Comparison of ENCODE assay signal across 11 cellular contexts in genomic region chr15:85587707-85588441, GRCh38.
DNase-seq lines count a peak whose midpoint lies in the region; ATAC-seq, FAIRE-seq and TF ChIP-seq lines count a peak whose summit lies in the region.
"Had no signal": no experiment of that assay in that cellular context is flagged by ENCODE, and none has a peak within 500 bp of the region (broad histone marks: within the 10 kb centered on the region; RNA-seq: fewer than 3 reads in every experiment).

No MANE protein-coding gene starts in this region.

- TF ChIP-seq CTCF in A549 (IDR thresholded peaks at IDR 0.05), result no peak
- no peak for TF ChIP-seq CTCF in endodermal cell (conservative IDR thresholded peaks at IDR 0.05)

- peaks cover 98% of the 10 kb centered on the region for H3K4me1 ChIP-seq in A549
- H3K4me1 ChIP-seq in endodermal cell (ENCODE audit: control insufficient read depth, insufficient read depth, low read length), result no peaks in the 10 kb centered on the region

- ATAC-seq in A549 (peak; percentile 61 to 71), HG03342 (IDR thresholded peaks at IDR 0.05; ENCODE audit: unreplicated experiment) (no peak)
- ATAC-seq: activated naive CD4-positive, alpha-beta T cell treated with anti-CD3 and anti-CD28 coated beads, Interleukin-2, amount 50 U/mL, for 72 hours had no signal

- H3K36me3 ChIP-seq in endodermal cell (ENCODE audit: control insufficient read depth, insufficient read depth, low read length), result peaks cover 88% of the 10 kb centered on the region

- no peaks in the 10 kb centered on the region for H3K27me3 ChIP-seq in endodermal cell (ENCODE audit: control insufficient read depth, insufficient read depth, low read length, poor library complexity, severe bottlenecking)
- H3K27me3 ChIP-seq: BLaER1 had no signal

- H3K4me2 ChIP-seq in A549, result peak overlapping the region; percentile 96
- H3K4me2 ChIP-seq: BLaER1 had no signal

- no peaks in the 10 kb centered on the region for H3K27me3 Mint-ChIP-seq in endodermal cell (ENCODE audit: insufficient read depth)

- no peak for TF ChIP-seq POLR2A in A549 (IDR thresholded peaks at IDR 0.05; ENCODE audit: low read length)

- WGBS in A549 (ENCODE audit: missing lambda C conversion rate), result 64% methylated on average over 10 of the region's 10 CpGs
- 89 to 96% methylated on average over 5 to 10 of the region's 10 CpGs for WGBS in endodermal cell (ENCODE audit: insufficient coverage in 1 of 2, insufficient read length in 1 of 2), 2 experiments

- CTCF ChIA-PET in A549 (lab: Yijun Ruan, JAX), result interaction anchor here (1.0 kb wide), 1 partner anchor 12 kb away, joined by 3 read pairs; no protein-coding TSS in a partner anchor

- H3K4me3 ChIP-seq in A549 (no peak overlapping the region), endodermal cell (ENCODE audit: low read length) (no peak overlapping the region)
- H3K4me3 ChIP-seq: BLaER1 had no signal

- POLR2A ChIA-PET in A549 (lab: Yijun Ruan, JAX), result interaction anchor here (0.6 kb wide), 1 partner anchor 69 kb away, joined by 3 read pairs; no protein-coding TSS in a partner anchor

- peak overlapping the region; percentile 32 for H3K27ac Mint-ChIP-seq in endodermal cell
- H3K27ac Mint-ChIP-seq: activated naive CD4-positive, alpha-beta T cell treated with anti-CD3 and anti-CD28 coated beads, Interleukin-2, amount 50 U/mL, for 72 hours had no signal

- H3K9ac ChIP-seq in endodermal cell (ENCODE audit: extremely low read depth, low read length, poor library complexity, severe bottlenecking), result no peak overlapping the region
- H3K9ac ChIP-seq: BLaER1 had no signal

- H3K9me3 Mint-ChIP-seq in endodermal cell, result no peaks in the 10 kb centered on the region
- H3K9me3 Mint-ChIP-seq: activated naive CD4-positive, alpha-beta T cell treated with anti-CD3 and anti-CD28 coated beads, Interleukin-2, amount 50 U/mL, for 72 hours had no signal

- peaks cover 31% of the 10 kb centered on the region for H3K36me3 Mint-ChIP-seq in endodermal cell (ENCODE audit: low read depth)

- peak overlapping the region; percentile 81 to 82 for H3K27ac ChIP-seq in A549
- H3K27ac ChIP-seq in endodermal cell (ENCODE audit: low read depth, low read length), result no peak overlapping the region
- H3K27ac ChIP-seq: BLaER1 had no signal

- DNase-seq in A549 (ENCODE audit: low read depth in 1 of 2, low spot score in 1 of 2), result peak in 1 of 2 experiments; percentile 58
- peak; percentile 78 for DNase-seq in LoVo (ENCODE audit: low spot score)
- DNase-seq in endodermal cell, result no peak
- DNase-seq in myocyte (ENCODE audit: low read depth), result peak; percentile 33
- no peak for DNase-seq in activated CD8-positive, alpha-beta memory T cell treated with anti-CD3 and anti-CD28 coated beads, Interleukin-2, amount 50 U/mL, for 4 hours
- DNase-seq in activated gamma-delta T cell (lab: John Stamatoyannopoulos, UW), result no peak
- DNase-seq in nucleus accumbens (lab: John Stamatoyannopoulos, UW), result no peak
- DNase-seq: NCI-H345 had no signal

- TF ChIP-seq EP300 in A549 (IDR thresholded peaks at IDR 0.05), result no peak

- peak; percentile 91 for FAIRE-seq in A549 (lab: Jason Lieb, UNC)

- no peak overlapping the region for H3K4me3 Mint-ChIP-seq in endodermal cell

- peaks cover 16% of the 10 kb centered on the region for H3K4me1 Mint-ChIP-seq in endodermal cell

- H3K9me3 ChIP-seq in A549 (no peaks in the 10 kb centered on the region), endodermal cell (ENCODE audit: control insufficient read depth, low read length) (no peaks in the 10 kb centered on the region)
- H3K9me3 ChIP-seq: BLaER1 had no signal

- TF ChIP-seq RAD21 in A549 (conservative IDR thresholded peaks at IDR 0.05 in 1 of 2, IDR thresholded peaks at IDR 0.05 in 1 of 2), result no peak

TF ChIP-seq in A549, 52 proteins besides CTCF, POLR2A, EP300 and RAD21:
- TF ChIP-seq CHD2 (IDR thresholded peaks at IDR 0.05; ENCODE audit: low read length, partially characterized antibody), result no peak
- TF ChIP-seq SREBF2 (IDR thresholded peaks at IDR 0.05), result no peak
- TF ChIP-seq MAFK (IDR thresholded peaks at IDR 0.05; ENCODE audit: partially characterized antibody), result peak; percentile 54
- TF ChIP-seq FOSL2 (IDR thresholded peaks at IDR 0.05), result no peak
- peak; percentile 81 for TF ChIP-seq FOSL2 (CRISPR knock-in tag; IDR thresholded peaks at IDR 0.05)
- TF ChIP-seq SMC3 (IDR thresholded peaks at IDR 0.05), result no peak
- no peak for TF ChIP-seq FOXS1 (CRISPR knock-in tag; IDR thresholded peaks at IDR 0.05)
- no peak for TF ChIP-seq MAZ (IDR thresholded peaks at IDR 0.05; ENCODE audit: borderline replicate concordance, low read depth, low read length)
- TF ChIP-seq TFCP2L1 (CRISPR knock-in tag; IDR thresholded peaks at IDR 0.05), result no peak
- TF ChIP-seq NR3C1 (IDR thresholded peaks at IDR 0.05), result no peak

Comparison
In these comparisons a context has a peak if more than half of its experiments do, and no peak if none do; other contexts are left out.
1. DNase-seq: peak in LoVo (single experiment) and myocyte (single experiment); none in endodermal cell (single experiment), activated CD8-positive, alpha-beta memory T cell treated with anti-CD3 and anti-CD28 coated beads, Interleukin-2, amount 50 U/mL, for 4 hours (single experiment), activated gamma-delta T cell (single experiment) and nucleus accumbens (0 of 56).